Comparison of ENCODE assay signal across 8 cellular contexts in the genomic region with DNA sequence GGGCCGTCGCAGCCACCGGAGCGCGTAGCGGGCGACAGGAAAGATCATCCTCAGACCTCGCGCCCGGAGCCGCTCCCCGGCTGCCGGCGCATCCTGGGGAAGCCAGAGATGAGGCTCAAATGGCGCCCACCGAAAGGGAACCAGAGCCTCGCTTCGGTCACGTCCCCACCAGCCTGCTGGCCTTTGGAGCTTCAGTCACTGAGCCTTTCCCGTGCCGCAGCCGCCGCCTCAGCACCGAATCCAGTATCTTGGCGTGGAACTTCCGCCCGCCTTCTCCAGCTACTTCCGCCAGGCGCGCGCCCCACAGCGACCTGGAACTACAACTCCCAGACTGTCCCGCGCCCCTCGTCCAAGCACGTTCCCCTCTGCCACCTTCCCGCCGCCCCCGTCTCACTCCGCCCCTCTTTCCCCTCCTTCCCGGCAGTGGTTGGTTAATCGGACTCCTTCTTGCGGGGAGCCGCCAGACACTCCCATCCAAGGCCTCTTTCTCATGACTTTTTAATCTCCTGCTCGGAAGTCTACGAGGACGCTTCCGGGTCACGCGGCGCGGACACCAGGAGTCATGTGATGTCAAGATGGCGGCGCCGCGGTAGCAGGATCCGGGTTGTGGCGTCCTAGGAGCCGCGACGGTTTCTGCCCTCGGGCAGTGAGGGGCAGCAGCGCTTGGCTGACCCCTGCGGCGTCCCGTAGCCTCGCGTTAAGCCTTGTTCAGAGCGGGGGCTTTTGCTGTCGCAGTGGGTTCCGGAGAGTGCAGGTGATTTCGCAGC. TPM values are rescaled to one million over a fixed set of nuclear protein-coding genes. Genes with fewer than 3 reads are reported as not detected.
DNase-seq lines count a peak whose midpoint lies in the region; ATAC-seq and TF ChIP-seq lines count a peak whose summit lies in the region.

A gene with protein sequence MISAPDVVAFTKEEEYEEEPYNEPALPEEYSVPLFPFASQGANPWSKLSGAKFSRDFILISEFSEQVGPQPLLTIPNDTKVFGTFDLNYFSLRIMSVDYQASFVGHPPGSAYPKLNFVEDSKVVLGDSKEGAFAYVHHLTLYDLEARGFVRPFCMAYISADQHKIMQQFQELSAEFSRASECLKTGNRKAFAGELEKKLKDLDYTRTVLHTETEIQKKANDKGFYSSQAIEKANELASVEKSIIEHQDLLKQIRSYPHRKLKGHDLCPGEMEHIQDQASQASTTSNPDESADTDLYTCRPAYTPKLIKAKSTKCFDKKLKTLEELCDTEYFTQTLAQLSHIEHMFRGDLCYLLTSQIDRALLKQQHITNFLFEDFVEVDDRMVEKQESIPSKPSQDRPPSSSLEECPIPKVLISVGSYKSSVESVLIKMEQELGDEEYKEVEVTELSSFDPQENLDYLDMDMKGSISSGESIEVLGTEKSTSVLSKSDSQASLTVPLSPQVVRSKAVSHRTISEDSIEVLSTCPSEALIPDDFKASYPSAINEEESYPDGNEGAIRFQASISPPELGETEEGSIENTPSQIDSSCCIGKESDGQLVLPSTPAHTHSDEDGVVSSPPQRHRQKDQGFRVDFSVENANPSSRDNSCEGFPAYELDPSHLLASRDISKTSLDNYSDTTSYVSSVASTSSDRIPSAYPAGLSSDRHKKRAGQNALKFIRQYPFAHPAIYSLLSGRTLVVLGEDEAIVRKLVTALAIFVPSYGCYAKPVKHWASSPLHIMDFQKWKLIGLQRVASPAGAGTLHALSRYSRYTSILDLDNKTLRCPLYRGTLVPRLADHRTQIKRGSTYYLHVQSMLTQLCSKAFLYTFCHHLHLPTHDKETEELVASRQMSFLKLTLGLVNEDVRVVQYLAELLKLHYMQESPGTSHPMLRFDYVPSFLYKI (plus strand): TSS at position 563 of the 767 bp plus-strand sequence. CDS start 497 bp downstream, outside the sequence.
A gene with protein sequence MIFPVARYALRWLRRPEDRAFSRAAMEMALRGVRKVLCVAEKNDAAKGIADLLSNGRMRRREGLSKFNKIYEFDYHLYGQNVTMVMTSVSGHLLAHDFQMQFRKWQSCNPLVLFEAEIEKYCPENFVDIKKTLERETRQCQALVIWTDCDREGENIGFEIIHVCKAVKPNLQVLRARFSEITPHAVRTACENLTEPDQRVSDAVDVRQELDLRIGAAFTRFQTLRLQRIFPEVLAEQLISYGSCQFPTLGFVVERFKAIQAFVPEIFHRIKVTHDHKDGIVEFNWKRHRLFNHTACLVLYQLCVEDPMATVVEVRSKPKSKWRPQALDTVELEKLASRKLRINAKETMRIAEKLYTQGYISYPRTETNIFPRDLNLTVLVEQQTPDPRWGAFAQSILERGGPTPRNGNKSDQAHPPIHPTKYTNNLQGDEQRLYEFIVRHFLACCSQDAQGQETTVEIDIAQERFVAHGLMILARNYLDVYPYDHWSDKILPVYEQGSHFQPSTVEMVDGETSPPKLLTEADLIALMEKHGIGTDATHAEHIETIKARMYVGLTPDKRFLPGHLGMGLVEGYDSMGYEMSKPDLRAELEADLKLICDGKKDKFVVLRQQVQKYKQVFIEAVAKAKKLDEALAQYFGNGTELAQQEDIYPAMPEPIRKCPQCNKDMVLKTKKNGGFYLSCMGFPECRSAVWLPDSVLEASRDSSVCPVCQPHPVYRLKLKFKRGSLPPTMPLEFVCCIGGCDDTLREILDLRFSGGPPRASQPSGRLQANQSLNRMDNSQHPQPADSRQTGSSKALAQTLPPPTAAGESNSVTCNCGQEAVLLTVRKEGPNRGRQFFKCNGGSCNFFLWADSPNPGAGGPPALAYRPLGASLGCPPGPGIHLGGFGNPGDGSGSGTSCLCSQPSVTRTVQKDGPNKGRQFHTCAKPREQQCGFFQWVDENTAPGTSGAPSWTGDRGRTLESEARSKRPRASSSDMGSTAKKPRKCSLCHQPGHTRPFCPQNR (minus strand): TSS at position 264 of the 767 bp plus-strand sequence. CDS start 216 bp downstream, at position 48.

- TF ChIP-seq CTCF in HFFc6 (IDR thresholded peaks at IDR 0.05), result 0 out of 2 replicates have a peak, but pooled peaks have one; percentile 9
- no peak for TF ChIP-seq CTCF in NB4 (IDR thresholded peaks at IDR 0.05; ENCODE audit: low read depth, low read length)
- TF ChIP-seq CTCF in gastroesophageal sphincter (IDR thresholded peaks at IDR 0.05), result peak in 2 of 4 experiments; percentile 19 to 39
- peak; percentile 47 for TF ChIP-seq CTCF in neutrophil (IDR thresholded peaks at IDR 0.05)

- H3K9ac ChIP-seq in SK-N-MC (ENCODE audit: insufficient read length), result peak within 1 kb of the TSS; percentile 91

- H3K27me3 ChIP-seq in gastroesophageal sphincter (no peaks in the 10 kb centered on the region), neutrophil (no peaks in the 10 kb centered on the region)

- H3K4me1 ChIP-seq in gastroesophageal sphincter (peaks cover 15 to 76% (median 56%) of the 10 kb centered on the region in 3 donors), neutrophil (ENCODE audit: control insufficient read depth in 1 of 2, insufficient read depth in 1 of 2, low read depth in 1 of 2, low read length in 1 of 2) (peaks cover 63 to 68% of the 10 kb centered on the region in 2 experiments)

- DNase-seq in GM04503 (ENCODE audit: low read depth) (peak; percentile 94), HFFc6 (peak; percentile 99), NB4 (ENCODE audit: low read depth) (peak; percentile 100), SK-N-MC (ENCODE audit: low read depth, low spot score) (peak; percentile 59), substantia nigra (lab: John Stamatoyannopoulos, UW) (peak; percentile 84 to 100 (median 96))
- DNase-seq in activated naive CD4-positive, alpha-beta T cell treated with anti-CD3 and anti-CD28 coated beads, Interleukin-2, amount 10 ng/mL, durations not matched to agents 7 days and 5 days, result peak; percentile 99

- H3K9me3 ChIP-seq in SK-N-MC (ENCODE audit: low read depth, low read length), result no peaks in the 10 kb centered on the region
- no peaks in the 10 kb centered on the region for H3K9me3 ChIP-seq in gastroesophageal sphincter
- no peaks in the 10 kb centered on the region for H3K9me3 ChIP-seq in neutrophil

- H3K27ac Mint-ChIP-seq in HFFc6, result peak within 1 kb of the TSS; percentile 96
- peak within 1 kb of the TSS; percentile 99 for H3K27ac Mint-ChIP-seq in activated naive CD4-positive, alpha-beta T cell treated with anti-CD3 and anti-CD28 coated beads, Interleukin-2, amount 10 ng/mL, durations not matched to agents 7 days and 5 days

- no peaks in the 10 kb centered on the region for H3K9me3 Mint-ChIP-seq in HFFc6
- no peaks in the 10 kb centered on the region for H3K9me3 Mint-ChIP-seq in activated naive CD4-positive, alpha-beta T cell treated with anti-CD3 and anti-CD28 coated beads, Interleukin-2, amount 10 ng/mL, durations not matched to agents 7 days and 5 days

- CTCF ChIA-PET in activated naive CD4-positive, alpha-beta T cell treated with anti-CD3 and anti-CD28 coated beads, Interleukin-2, amount 10 ng/mL, durations not matched to agents 7 days and 5 days (lab: Charles Lee), result no interaction called here

- TF ChIP-seq POLR2A in NB4 (IDR thresholded peaks at IDR 0.05; ENCODE audit: extremely low read depth, insufficient read length) (peak; percentile 62), gastroesophageal sphincter (IDR thresholded peaks at IDR 0.05) (peak; percentile 29 to 32)

- no peak for TF ChIP-seq EP300 in gastroesophageal sphincter (IDR thresholded peaks at IDR 0.05)

- H3K36me3 ChIP-seq in SK-N-MC (ENCODE audit: insufficient read depth, low read length) (peaks cover 28% of the 10 kb centered on the region), gastroesophageal sphincter (peaks cover 0 to 50% of the 10 kb centered on the region in 2 donors), neutrophil (peaks cover 37% of the 10 kb centered on the region)

- H3K27ac ChIP-seq in SK-N-MC (peak within 1 kb of the TSS; percentile 78), gastroesophageal sphincter (peak within 1 kb of the TSS; percentile 81 to 93 (median 88)), neutrophil (peak within 1 kb of the TSS; percentile 97), substantia nigra (ENCODE audit: low read depth, low read length, poor library complexity, severe bottlenecking) (peak within 1 kb of the TSS; percentile 96)

- peak within 1 kb of the TSS; percentile 92 for H3K4me3 Mint-ChIP-seq in HFFc6
- peak within 1 kb of the TSS; percentile 89 for H3K4me3 Mint-ChIP-seq in activated naive CD4-positive, alpha-beta T cell treated with anti-CD3 and anti-CD28 coated beads, Interleukin-2, amount 10 ng/mL, durations not matched to agents 7 days and 5 days

- H3K36me3 Mint-ChIP-seq in HFFc6 (ENCODE audit: low read depth), result peaks cover 32% of the 10 kb centered on the region
- peaks cover 51% of the 10 kb centered on the region for H3K36me3 Mint-ChIP-seq in activated naive CD4-positive, alpha-beta T cell treated with anti-CD3 and anti-CD28 coated beads, Interleukin-2, amount 10 ng/mL, durations not matched to agents 7 days and 5 days

- WGBS in gastroesophageal sphincter (ENCODE audit: low coverage in 1 of 2), 2 donors, result 0% methylated on average over 10 of the region's 72 CpGs; no CpG with 5 or more reads in 1 of the 2 donors

- H3K27me3 Mint-ChIP-seq in HFFc6 (ENCODE audit: insufficient read depth), result peaks cover under 1% of the 10 kb centered on the region
- no peaks in the 10 kb centered on the region for H3K27me3 Mint-ChIP-seq in activated naive CD4-positive, alpha-beta T cell treated with anti-CD3 and anti-CD28 coated beads, Interleukin-2, amount 10 ng/mL, durations not matched to agents 7 days and 5 days

- H3K4me3 ChIP-seq in NB4 (ENCODE audit: low read depth, low read length) (peak within 1 kb of the TSS; percentile 98), SK-N-MC (peak within 1 kb of the TSS; percentile 96), gastroesophageal sphincter (peak within 1 kb of the TSS; percentile 89 to 94), neutrophil (ENCODE audit: low read depth in 1 of 2, low read length in 1 of 2) (peak within 1 kb of the TSS; percentile 97 to 98)

- peaks cover 67% of the 10 kb centered on the region for H3K4me1 Mint-ChIP-seq in HFFc6 (ENCODE audit: low read depth)
- peaks cover 81% of the 10 kb centered on the region for H3K4me1 Mint-ChIP-seq in activated naive CD4-positive, alpha-beta T cell treated with anti-CD3 and anti-CD28 coated beads, Interleukin-2, amount 10 ng/mL, durations not matched to agents 7 days and 5 days

- peak; percentile 99 for ATAC-seq in gastroesophageal sphincter

RNA-seq across cellular contexts. Expression of the first gene that starts in this region (rescaled TPM):
- total RNA-seq in HFFc6 (2021; fragmentation: NEBNext Ultra II Directional; extraction: Animal tissue kit (Norgen Biotek cat#: 25700)), result 10 to 100 TPM; 13.9 to 16.9 (median 15.5) TPM
- total RNA-seq in gastroesophageal sphincter, result 10 to 100 TPM; 14.0 to 20.0 (median 14.9) TPM

RNA-seq across cellular contexts. Expression of the second gene that starts in this region (rescaled TPM):
- total RNA-seq in HFFc6 (2021; fragmentation: NEBNext Ultra II Directional; extraction: Animal tissue kit (Norgen Biotek cat#: 25700)), result 10 to 100 TPM; 23.0 to 26.4 (median 24.0) TPM
- 10 to 100 TPM; 19.6 to 49.7 (median 26.8) TPM for total RNA-seq in gastroesophageal sphincter

Comparison
In these comparisons a context has a peak if more than half of its experiments do, and no peak if none do; other contexts are left out.
1. Peak in every context shown above with its lines: DNase-seq, ATAC-seq, H3K4me3 ChIP-seq and H3K27ac ChIP-seq.